Comparison of ENCODE assay signal across 13 cellular contexts in genomic region chr4:10144479-10144878, GRCh38. TPM values are rescaled to one million over a fixed set of nuclear protein-coding genes. Genes with fewer than 3 reads are reported as not detected.
DNase-seq lines count a peak whose midpoint lies in the region; ATAC-seq and TF ChIP-seq lines count a peak whose summit lies in the region.
"Had no signal": no experiment of that assay in that cellular context is flagged by ENCODE, and none has a peak within 500 bp of the region (broad histone marks: within the 10 kb centered on the region; RNA-seq: fewer than 3 reads in every experiment).

No MANE protein-coding gene starts in this region.

- TF ChIP-seq CTCF in DND-41 (IDR thresholded peaks at IDR 0.05; ENCODE audit: borderline replicate concordance, extremely low read depth, low read length, poor library complexity, severe bottlenecking) (no peak), foreskin keratinocyte (conservative IDR thresholded peaks at IDR 0.05) (no peak)

- H3K4me3 ChIP-seq in DND-41 (ENCODE audit: low read depth in 1 of 2, low read length in 2 of 2), result no peak overlapping the region

- H3K27me3 ChIP-seq in DND-41 (ENCODE audit: insufficient read depth, low read length, poor library complexity), result no peaks in the 10 kb centered on the region
- H3K27me3 ChIP-seq in foreskin keratinocyte, result peaks cover 23% of the 10 kb centered on the region

- H3K9me3 Mint-ChIP-seq in activated T-helper 17 cell treated with anti-CD3 and anti-CD28 coated beads, Interleukin-2, amount 50 U/mL, for 72 hours, result no peaks in the 10 kb centered on the region
- no peaks in the 10 kb centered on the region for H3K9me3 Mint-ChIP-seq in activated CD8-positive, alpha-beta memory T cell treated with anti-CD3 and anti-CD28 coated beads, Interleukin-2, amount 10 ng/mL, durations not matched to agents 7 days and 5 days (ENCODE audit: low read depth)
- H3K9me3 Mint-ChIP-seq: CD8-positive, alpha-beta T cell; H9 had no signal

- H2AFZ ChIP-seq in DND-41 (ENCODE audit: low read depth, low read length), result no peak overlapping the region

- H3K36me3 Mint-ChIP-seq in activated T-helper 17 cell treated with anti-CD3 and anti-CD28 coated beads, Interleukin-2, amount 50 U/mL, for 72 hours (ENCODE audit: low read depth), result no peaks in the 10 kb centered on the region
- H3K36me3 Mint-ChIP-seq in activated CD8-positive, alpha-beta memory T cell treated with anti-CD3 and anti-CD28 coated beads, Interleukin-2, amount 10 ng/mL, durations not matched to agents 7 days and 5 days, result no peaks in the 10 kb centered on the region
- H3K36me3 Mint-ChIP-seq: CD8-positive, alpha-beta T cell had no signal

- no peak for DNase-seq in DND-41
- no peak for DNase-seq in foreskin keratinocyte
- DNase-seq in left lobe of liver (ENCODE audit: low spot score), result no peak
- DNase-seq in activated CD8-positive, alpha-beta memory T cell treated with anti-CD3 and anti-CD28 coated beads, Interleukin-2, amount 10 ng/mL, durations not matched to agents 7 days and 5 days, result no peak
- DNase-seq in midbrain (lab: John Stamatoyannopoulos, UW), result no peak
- DNase-seq in NCI-H1930 (lab: John Stamatoyannopoulos, UW), result no peak
- DNase-seq: ACHN; Calu3; CD8-positive, alpha-beta T cell; DMS53; H9 had no signal

- H3K79me2 ChIP-seq in DND-41 (ENCODE audit: insufficient read depth, low read length), result no peaks in the 10 kb centered on the region

- H4K20me1 ChIP-seq in DND-41 (ENCODE audit: insufficient read depth, low read length), result no peaks in the 10 kb centered on the region

- ATAC-seq in DND-41 (ENCODE audit: insufficient read depth, low read depth), result 0 out of 3 replicates have a peak, but pooled peaks have one; percentile 35
- ATAC-seq in activated T-helper 17 cell treated with anti-CD3 and anti-CD28 coated beads, Interleukin-2, amount 50 U/mL, for 72 hours (replicated peaks), result no peak
- peak; percentile 23 for ATAC-seq in foreskin keratinocyte
- ATAC-seq in left lobe of liver, result no peak
- no peak for ATAC-seq in activated CD8-positive, alpha-beta memory T cell treated with anti-CD3 and anti-CD28 coated beads, Interleukin-2, amount 10 ng/mL, durations not matched to agents 7 days and 5 days
- ATAC-seq: CD8-positive, alpha-beta T cell had no signal

- H3K9me3 ChIP-seq in DND-41 (ENCODE audit: insufficient read depth, low read length, severe bottlenecking), result no peaks in the 10 kb centered on the region

- H3K27ac ChIP-seq in DND-41 (ENCODE audit: low read length) (no peak overlapping the region), foreskin keratinocyte (no peak overlapping the region)
- H3K27ac ChIP-seq: KMS-11 had no signal

- no peak overlapping the region for H3K4me2 ChIP-seq in DND-41 (ENCODE audit: insufficient read depth, low read length)
- H3K4me2 ChIP-seq: KMS-11 had no signal

- H3K4me1 ChIP-seq in DND-41 (ENCODE audit: insufficient read depth, low read length), result no peaks in the 10 kb centered on the region
- no peaks in the 10 kb centered on the region for H3K4me1 ChIP-seq in foreskin keratinocyte

- H3K4me3 Mint-ChIP-seq in activated T-helper 17 cell treated with anti-CD3 and anti-CD28 coated beads, Interleukin-2, amount 50 U/mL, for 72 hours, result no peak overlapping the region
- H3K4me3 Mint-ChIP-seq in activated CD8-positive, alpha-beta memory T cell treated with anti-CD3 and anti-CD28 coated beads, Interleukin-2, amount 10 ng/mL, durations not matched to agents 7 days and 5 days, result no peak overlapping the region
- H3K4me3 Mint-ChIP-seq: CD8-positive, alpha-beta T cell; H9 had no signal

- no peaks in the 10 kb centered on the region for H3K36me3 ChIP-seq in DND-41 (ENCODE audit: insufficient read depth, low read length)

- no peaks in the 10 kb centered on the region for H3K27me3 Mint-ChIP-seq in activated T-helper 17 cell treated with anti-CD3 and anti-CD28 coated beads, Interleukin-2, amount 50 U/mL, for 72 hours
- no peaks in the 10 kb centered on the region for H3K27me3 Mint-ChIP-seq in activated CD8-positive, alpha-beta memory T cell treated with anti-CD3 and anti-CD28 coated beads, Interleukin-2, amount 10 ng/mL, durations not matched to agents 7 days and 5 days

- no peaks in the 10 kb centered on the region for H3K4me1 Mint-ChIP-seq in activated T-helper 17 cell treated with anti-CD3 and anti-CD28 coated beads, Interleukin-2, amount 50 U/mL, for 72 hours
- H3K4me1 Mint-ChIP-seq in activated CD8-positive, alpha-beta memory T cell treated with anti-CD3 and anti-CD28 coated beads, Interleukin-2, amount 10 ng/mL, durations not matched to agents 7 days and 5 days, result no peaks in the 10 kb centered on the region

- no peak overlapping the region for H3K9ac ChIP-seq in DND-41 (ENCODE audit: low read depth, low read length)
- H3K9ac ChIP-seq: KMS-11 had no signal

- CTCF ChIA-PET in activated CD8-positive, alpha-beta memory T cell treated with anti-CD3 and anti-CD28 coated beads, Interleukin-2, amount 10 ng/mL, durations not matched to agents 7 days and 5 days (lab: Charles Lee), result interaction anchor here (1.2 to 1.3 kb wide), 2 partner anchors 15 to 394 kb away, joined by 3 read pairs; no protein-coding TSS in a partner anchor

- H3K27ac Mint-ChIP-seq in activated T-helper 17 cell treated with anti-CD3 and anti-CD28 coated beads, Interleukin-2, amount 50 U/mL, for 72 hours, result peak overlapping the region; percentile 33
- no peak overlapping the region for H3K27ac Mint-ChIP-seq in activated CD8-positive, alpha-beta memory T cell treated with anti-CD3 and anti-CD28 coated beads, Interleukin-2, amount 10 ng/mL, durations not matched to agents 7 days and 5 days
- H3K27ac Mint-ChIP-seq: CD8-positive, alpha-beta T cell; H9 had no signal

RNA-seq across cellular contexts. Expression of gene WDR1, which starts 27.9 kb away (rescaled TPM):
- 100 to 1,000 TPM; 401 to 630 TPM for total RNA-seq in activated T-helper 17 cell treated with anti-CD3 and anti-CD28 coated beads, Interleukin-2, amount 50 U/mL, for 72 hours
- total RNA-seq in foreskin keratinocyte (383 and 394 TPM in 2 replicates), left lobe of liver (69.5 TPM)
- 293 and 310 TPM in 2 replicates for polyA plus RNA-seq in foreskin keratinocyte
- 100 to 1,000 TPM; 481 to 538 TPM for total RNA-seq in activated CD8-positive, alpha-beta memory T cell treated with anti-CD3 and anti-CD28 coated beads, Interleukin-2, amount 10 ng/mL, durations not matched to agents 7 days and 5 days

Comparison
In these comparisons a context has a peak if more than half of its experiments do, and no peak if none do; other contexts are left out.
1. ATAC-seq: peak in DND-41 (single experiment) and foreskin keratinocyte (single experiment); none in activated T-helper 17 cell treated with anti-CD3 and anti-CD28 coated beads, Interleukin-2, amount 50 U/mL, for 72 hours (single experiment), left lobe of liver (single experiment) and activated CD8-positive, alpha-beta memory T cell treated with anti-CD3 and anti-CD28 coated beads, Interleukin-2, amount 10 ng/mL, durations not matched to agents 7 days and 5 days (single experiment).